15 cellular contexts compared by ENCODE assay signal in genomic region chr1:27595597-27595996, GRCh38. TPM values are rescaled to one million over a fixed set of nuclear protein-coding genes. Genes with fewer than 3 reads are reported as not detected.
DNase-seq lines count a peak whose midpoint lies in the region; ATAC-seq and TF ChIP-seq lines count a peak whose summit lies in the region.
"Had no signal": no experiment of that assay in that cellular context is flagged by ENCODE, and none has a peak within 500 bp of the region (broad histone marks: within the 10 kb centered on the region; RNA-seq: fewer than 3 reads in every experiment).

No MANE protein-coding gene starts in this region.

- intact Hi-C loops in colonic mucosa (cut with DNase I) = no loop called here

- no peak overlapping the region for H3K27ac ChIP-seq in colonic mucosa
- H3K27ac ChIP-seq: KMS-11, neutrophil had no signal

- POLR2A ChIA-PET in activated CD8-positive, alpha-beta T cell treated with anti-CD3 and anti-CD28 coated beads, Interleukin-2, amount 10 ng/mL, durations not matched to agents 7 days and 5 days (lab: Charles Lee) = no interaction called here

- no peak for TF ChIP-seq CTCF in colonic mucosa (IDR thresholded peaks at IDR 0.05)

- H3K9me3 ChIP-seq in colonic mucosa = no peaks in the 10 kb centered on the region
- H3K9me3 ChIP-seq: neutrophil had no signal

- CTCF ChIA-PET in activated CD8-positive, alpha-beta memory T cell treated with anti-CD3 and anti-CD28 coated beads, Interleukin-2, amount 10 ng/mL, durations not matched to agents 7 days and 5 days (lab: Charles Lee) = interaction anchor here (0.8 to 2.1 kb wide), 6 partner anchors 9 to 263 kb away, joined by 3 to 12 read pairs (median 6); partner anchors contain the start of gene AHDC1
- CTCF ChIA-PET in activated CD8-positive, alpha-beta T cell treated with anti-CD3 and anti-CD28 coated beads, Interleukin-2, amount 10 ng/mL, durations not matched to agents 7 days and 5 days (lab: Charles Lee) = interaction anchor here (0.9 to 8.9 kb wide), 9 partner anchors 11 to 239 kb away, joined by 3 to 73 read pairs (median 4); no protein-coding TSS in a partner anchor

- H3K36me3 Mint-ChIP-seq in activated CD8-positive, alpha-beta memory T cell treated with anti-CD3 and anti-CD28 coated beads, Interleukin-2, amount 10 ng/mL, durations not matched to agents 7 days and 5 days = no peaks in the 10 kb centered on the region
- H3K36me3 Mint-ChIP-seq in activated CD8-positive, alpha-beta T cell treated with anti-CD3 and anti-CD28 coated beads, Interleukin-2, amount 10 ng/mL, durations not matched to agents 7 days and 5 days (ENCODE audit: low read depth) = no peaks in the 10 kb centered on the region
- H3K36me3 Mint-ChIP-seq in immature natural killer cell = no peaks in the 10 kb centered on the region
- no peaks in the 10 kb centered on the region for H3K36me3 Mint-ChIP-seq in stimulated activated effector memory CD8-positive, alpha-beta T cell treated with anti-CD3 and anti-CD28 coated beads, Interleukin-12 subunit alpha, Interleukin-12 subunit beta, amount 100 ng/mL, for 72 hours
- H3K36me3 Mint-ChIP-seq: activated CD4-positive, alpha-beta memory T cell treated with anti-CD3 and anti-CD28 coated beads for 36 hours had no signal

- H3K4me3 Mint-ChIP-seq in activated CD8-positive, alpha-beta memory T cell treated with anti-CD3 and anti-CD28 coated beads, Interleukin-2, amount 10 ng/mL, durations not matched to agents 7 days and 5 days = no peak overlapping the region
- no peak overlapping the region for H3K4me3 Mint-ChIP-seq in activated CD8-positive, alpha-beta T cell treated with anti-CD3 and anti-CD28 coated beads, Interleukin-2, amount 10 ng/mL, durations not matched to agents 7 days and 5 days
- no peak overlapping the region for H3K4me3 Mint-ChIP-seq in immature natural killer cell
- H3K4me3 Mint-ChIP-seq in stimulated activated effector memory CD8-positive, alpha-beta T cell treated with anti-CD3 and anti-CD28 coated beads, Interleukin-12 subunit alpha, Interleukin-12 subunit beta, amount 100 ng/mL, for 72 hours = no peak overlapping the region
- H3K4me3 Mint-ChIP-seq: activated CD4-positive, alpha-beta memory T cell treated with anti-CD3 and anti-CD28 coated beads for 36 hours had no signal

- peak; percentile 24 for ATAC-seq in activated CD8-positive, alpha-beta memory T cell treated with anti-CD3 and anti-CD28 coated beads, Interleukin-2, amount 10 ng/mL, durations not matched to agents 7 days and 5 days
- ATAC-seq in activated CD8-positive, alpha-beta T cell treated with anti-CD3 and anti-CD28 coated beads, Interleukin-2, amount 10 ng/mL, durations not matched to agents 7 days and 5 days = peak; percentile 29
- ATAC-seq in stimulated activated effector memory CD8-positive, alpha-beta T cell treated with anti-CD3 and anti-CD28 coated beads, Interleukin-12 subunit alpha, Interleukin-12 subunit beta, amount 100 ng/mL, for 72 hours = peak; percentile 4
- no peak for ATAC-seq in GM18502 (IDR thresholded peaks at IDR 0.05; ENCODE audit: poor library complexity, unreplicated experiment)

- peak; percentile 55 for DNase-seq in activated CD8-positive, alpha-beta memory T cell treated with anti-CD3 and anti-CD28 coated beads, Interleukin-2, amount 10 ng/mL, durations not matched to agents 7 days and 5 days
- DNase-seq in activated CD8-positive, alpha-beta memory T cell treated with anti-CD3 and anti-CD28 coated beads, Interleukin-2, amount 50 U/mL, for 4 hours = no peak
- DNase-seq in activated CD8-positive, alpha-beta T cell treated with anti-CD3 and anti-CD28 coated beads, Interleukin-2, amount 10 ng/mL, durations not matched to agents 7 days and 5 days = peak; percentile 42
- DNase-seq in immature natural killer cell = peak; percentile 44 to 56 (median 54)
- no peak for DNase-seq in stimulated activated effector memory CD8-positive, alpha-beta T cell treated with anti-CD3 and anti-CD28 coated beads, Interleukin-12 subunit alpha, Interleukin-12 subunit beta, amount 100 ng/mL, for 72 hours (ENCODE audit: low spot score in 2 of 2)
- no peak for DNase-seq in colonic mucosa
- DNase-seq in dermis blood vessel endothelial cell = no peak
- DNase-seq: activated CD4-positive, alpha-beta memory T cell treated with anti-CD3 and anti-CD28 coated beads for 36 hours; effector CD4-positive, alpha-beta T cell; HCEC 1CT; NCI-H1105 treated with DMSO at 0.1 percent for 48 hours; SIG-M5 had no signal

- H3K36me3 ChIP-seq in colonic mucosa = no peaks in the 10 kb centered on the region
- H3K36me3 ChIP-seq: neutrophil had no signal

- peaks cover 13% of the 10 kb centered on the region for H3K4me1 ChIP-seq in colonic mucosa

- peaks cover 21% of the 10 kb centered on the region for H3K4me1 Mint-ChIP-seq in activated CD8-positive, alpha-beta memory T cell treated with anti-CD3 and anti-CD28 coated beads, Interleukin-2, amount 10 ng/mL, durations not matched to agents 7 days and 5 days
- no peaks in the 10 kb centered on the region for H3K4me1 Mint-ChIP-seq in activated CD8-positive, alpha-beta T cell treated with anti-CD3 and anti-CD28 coated beads, Interleukin-2, amount 10 ng/mL, durations not matched to agents 7 days and 5 days (ENCODE audit: low read depth)
- H3K4me1 Mint-ChIP-seq in immature natural killer cell = peaks cover 21 to 31% of the 10 kb centered on the region in 2 donors
- H3K4me1 Mint-ChIP-seq in stimulated activated effector memory CD8-positive, alpha-beta T cell treated with anti-CD3 and anti-CD28 coated beads, Interleukin-12 subunit alpha, Interleukin-12 subunit beta, amount 100 ng/mL, for 72 hours = peaks cover 23% of the 10 kb centered on the region

- H3K9ac ChIP-seq in colonic mucosa (ENCODE audit: low read depth in 2 of 2, low read length in 2 of 2) = no peak overlapping the region
- H3K9ac ChIP-seq: KMS-11 had no signal

- no peaks in the 10 kb centered on the region for H3K9me3 Mint-ChIP-seq in activated CD8-positive, alpha-beta memory T cell treated with anti-CD3 and anti-CD28 coated beads, Interleukin-2, amount 10 ng/mL, durations not matched to agents 7 days and 5 days (ENCODE audit: low read depth)
- H3K9me3 Mint-ChIP-seq in activated CD8-positive, alpha-beta T cell treated with anti-CD3 and anti-CD28 coated beads, Interleukin-2, amount 10 ng/mL, durations not matched to agents 7 days and 5 days (ENCODE audit: insufficient read depth) = no peaks in the 10 kb centered on the region
- no peaks in the 10 kb centered on the region for H3K9me3 Mint-ChIP-seq in immature natural killer cell
- no peaks in the 10 kb centered on the region for H3K9me3 Mint-ChIP-seq in stimulated activated effector memory CD8-positive, alpha-beta T cell treated with anti-CD3 and anti-CD28 coated beads, Interleukin-12 subunit alpha, Interleukin-12 subunit beta, amount 100 ng/mL, for 72 hours
- H3K9me3 Mint-ChIP-seq: activated CD4-positive, alpha-beta memory T cell treated with anti-CD3 and anti-CD28 coated beads for 36 hours had no signal

- H3K4me3 ChIP-seq in colonic mucosa = no peak overlapping the region

- no peaks in the 10 kb centered on the region for H3K27me3 Mint-ChIP-seq in activated CD8-positive, alpha-beta memory T cell treated with anti-CD3 and anti-CD28 coated beads, Interleukin-2, amount 10 ng/mL, durations not matched to agents 7 days and 5 days
- no peaks in the 10 kb centered on the region for H3K27me3 Mint-ChIP-seq in activated CD8-positive, alpha-beta T cell treated with anti-CD3 and anti-CD28 coated beads, Interleukin-2, amount 10 ng/mL, durations not matched to agents 7 days and 5 days (ENCODE audit: low read depth)
- H3K27me3 Mint-ChIP-seq in immature natural killer cell (ENCODE audit: low read depth in 3 of 3) = peaks cover 1 to 2% (median 2%) of the 10 kb centered on the region in 3 donors
- H3K27me3 Mint-ChIP-seq: activated CD4-positive, alpha-beta memory T cell treated with anti-CD3 and anti-CD28 coated beads for 36 hours had no signal

- H3K27ac Mint-ChIP-seq in activated CD8-positive, alpha-beta memory T cell treated with anti-CD3 and anti-CD28 coated beads, Interleukin-2, amount 10 ng/mL, durations not matched to agents 7 days and 5 days = no peak overlapping the region
- H3K27ac Mint-ChIP-seq in activated CD8-positive, alpha-beta T cell treated with anti-CD3 and anti-CD28 coated beads, Interleukin-2, amount 10 ng/mL, durations not matched to agents 7 days and 5 days = no peak overlapping the region
- no peak overlapping the region for H3K27ac Mint-ChIP-seq in immature natural killer cell
- no peak overlapping the region for H3K27ac Mint-ChIP-seq in stimulated activated effector memory CD8-positive, alpha-beta T cell treated with anti-CD3 and anti-CD28 coated beads, Interleukin-12 subunit alpha, Interleukin-12 subunit beta, amount 100 ng/mL, for 72 hours
- H3K27ac Mint-ChIP-seq: activated CD4-positive, alpha-beta memory T cell treated with anti-CD3 and anti-CD28 coated beads for 36 hours had no signal

- no peaks in the 10 kb centered on the region for H3K27me3 ChIP-seq in colonic mucosa

RNA-seq across cellular contexts. Expression of gene AHDC1, which starts 8.3 kb away (rescaled TPM):
- 10 to 100 TPM; 15.8 to 18.5 TPM for total RNA-seq in activated CD8-positive, alpha-beta memory T cell treated with anti-CD3 and anti-CD28 coated beads, Interleukin-2, amount 10 ng/mL, durations not matched to agents 7 days and 5 days
- 10 to 100 TPM; 20.9 to 22.7 TPM for total RNA-seq in activated CD8-positive, alpha-beta T cell treated with anti-CD3 and anti-CD28 coated beads, Interleukin-2, amount 10 ng/mL, durations not matched to agents 7 days and 5 days
- polyA plus RNA-seq in immature natural killer cell = 1 to 10 TPM in 2 of 3 donors, not detected in 1; 1.2 to 6.3 TPM
- total RNA-seq in colonic mucosa (10 to 100 TPM; 18.4 to 26.8 TPM), dermis blood vessel endothelial cell (7.1 and 16.0 TPM in 2 replicates)

RNA-seq across cellular contexts. Expression of gene FGR, which starts 39.4 kb away (rescaled TPM):
- total RNA-seq in activated CD8-positive, alpha-beta memory T cell treated with anti-CD3 and anti-CD28 coated beads, Interleukin-2, amount 10 ng/mL, durations not matched to agents 7 days and 5 days = 1 to 10 TPM in 1 of 2 experiments, under 1 TPM in 1; 0.30 to 1.8 TPM
- total RNA-seq in activated CD8-positive, alpha-beta T cell treated with anti-CD3 and anti-CD28 coated beads, Interleukin-2, amount 10 ng/mL, durations not matched to agents 7 days and 5 days = under 1 TPM; 0.08 to 0.21 TPM
- 100 to 1,000 TPM; 350 to 654 (median 572) TPM for polyA plus RNA-seq in immature natural killer cell
- 1 to 10 TPM; 1.4 to 2.0 TPM for total RNA-seq in colonic mucosa
- total RNA-seq in dermis blood vessel endothelial cell = 0.74 and 1.2 TPM in 2 replicates

Comparison
In these comparisons a context has a peak if more than half of its experiments do, and no peak if none do; other contexts are left out.
1. DNase-seq: peak in activated CD8-positive, alpha-beta memory T cell treated with anti-CD3 and anti-CD28 coated beads, Interleukin-2, amount 10 ng/mL, durations not matched to agents 7 days and 5 days (single experiment), activated CD8-positive, alpha-beta T cell treated with anti-CD3 and anti-CD28 coated beads, Interleukin-2, amount 10 ng/mL, durations not matched to agents 7 days and 5 days (single experiment) and immature natural killer cell (3 of 3); none in activated CD8-positive, alpha-beta memory T cell treated with anti-CD3 and anti-CD28 coated beads, Interleukin-2, amount 50 U/mL, for 4 hours (single experiment), stimulated activated effector memory CD8-positive, alpha-beta T cell treated with anti-CD3 and anti-CD28 coated beads, Interleukin-12 subunit alpha, Interleukin-12 subunit beta, amount 100 ng/mL, for 72 hours (0 of 2), colonic mucosa (single experiment) and dermis blood vessel endothelial cell (single experiment).